ENCODE assay signal across 11 cellular contexts in the genomic region with DNA sequence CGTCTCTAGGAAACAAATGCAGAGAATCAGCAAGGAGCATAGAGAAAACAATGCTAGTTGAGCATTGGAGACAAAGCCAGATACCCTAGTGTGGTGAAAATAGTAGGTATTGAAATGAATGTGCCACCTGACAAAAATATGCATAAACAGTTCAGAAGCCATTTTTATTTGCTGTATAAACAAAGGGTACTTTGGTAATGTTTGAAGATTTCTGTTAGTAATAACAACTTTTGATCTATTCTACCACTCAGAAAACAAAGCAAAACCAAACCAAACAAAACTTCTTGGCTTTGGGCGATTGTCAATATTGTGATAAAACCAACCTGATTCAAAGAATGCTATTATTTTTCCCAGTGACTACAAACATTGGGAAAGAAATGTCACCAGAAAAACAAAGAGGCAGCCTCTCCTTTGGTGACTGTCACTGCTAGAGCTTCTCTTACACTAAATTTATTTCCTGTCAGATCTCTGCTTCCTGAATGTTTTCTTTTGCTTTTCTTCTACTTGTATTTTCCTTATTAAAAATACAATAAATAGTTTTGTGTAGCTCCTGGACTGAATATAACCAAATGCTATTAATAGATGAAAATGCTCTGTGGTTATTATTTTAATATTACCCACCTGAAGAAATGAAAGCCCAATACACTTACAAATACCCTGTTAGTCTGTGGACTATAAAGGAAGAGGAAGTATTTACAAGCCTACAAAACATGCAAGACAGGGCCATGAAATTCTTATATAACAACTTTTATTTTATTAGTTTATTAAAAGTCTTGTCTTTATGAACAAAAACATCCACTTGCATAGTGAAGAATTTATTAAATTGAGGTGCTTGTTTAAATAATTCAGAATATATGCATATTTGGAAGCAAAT. TPM values are rescaled to one million over a fixed set of nuclear protein-coding genes. Genes with fewer than 3 reads are reported as not detected.
DNase-seq lines count a peak whose midpoint lies in the region; ATAC-seq and TF ChIP-seq lines count a peak whose summit lies in the region.
"Had no signal": no experiment of that assay in that cellular context is flagged by ENCODE, and none has a peak within 500 bp of the region (broad histone marks: within the 10 kb centered on the region; RNA-seq: fewer than 3 reads in every experiment).

No MANE protein-coding gene starts in this region.

- no peak for TF ChIP-seq CTCF in VCaP (conservative IDR thresholded peaks at IDR 0.05)
- no peak for TF ChIP-seq CTCF in smooth muscle cell (IDR thresholded peaks at IDR 0.05; ENCODE audit: borderline replicate concordance, insufficient read depth, poor library complexity, severe bottlenecking)

- H3K36me3 ChIP-seq in naive thymus-derived CD4-positive, alpha-beta T cell (ENCODE audit: control insufficient read depth in 2 of 3, insufficient read depth in 3 of 3, low read length in 3 of 3), result no peaks in the 10 kb centered on the region
- H3K36me3 ChIP-seq in smooth muscle cell (ENCODE audit: low read depth), result no peaks in the 10 kb centered on the region
- H3K36me3 ChIP-seq: brain microvascular endothelial cell had no signal

- peak; percentile 47 for ATAC-seq in naive thymus-derived CD4-positive, alpha-beta T cell
- ATAC-seq in GM19397 (IDR thresholded peaks at IDR 0.05; ENCODE audit: unreplicated experiment), result no peak

- peak overlapping the region; percentile 29 to 83 (median 74) for H3K4me3 Mint-ChIP-seq in naive thymus-derived CD4-positive, alpha-beta T cell

- H3K9me3 Mint-ChIP-seq in naive thymus-derived CD4-positive, alpha-beta T cell, result peaks cover 0 to 16% (median 0%) of the 10 kb centered on the region in 11 donors

- H3K27me3 Mint-ChIP-seq in naive thymus-derived CD4-positive, alpha-beta T cell, result no peaks in the 10 kb centered on the region

- no peaks in the 10 kb centered on the region for H3K27me3 ChIP-seq in naive thymus-derived CD4-positive, alpha-beta T cell (ENCODE audit: control insufficient read depth in 2 of 2, insufficient read depth in 2 of 2, low read length in 2 of 2)
- no peaks in the 10 kb centered on the region for H3K27me3 ChIP-seq in smooth muscle cell (ENCODE audit: low read depth)
- H3K27me3 ChIP-seq: brain microvascular endothelial cell had no signal

- CTCF ChIA-PET in naive thymus-derived CD4-positive, alpha-beta T cell (lab: Charles Lee), result interaction anchor here (0.5 to 2.7 kb wide), 6 partner anchors 8 to 112 kb away, joined by 3 to 9 read pairs (median 3); no protein-coding TSS in a partner anchor

- POLR2A ChIA-PET in naive thymus-derived CD4-positive, alpha-beta T cell (lab: Charles Lee), result interaction anchor here (0.9 to 5.7 kb wide), 9 partner anchors 8 to 147 kb away, joined by 3 to 36 read pairs (median 9); a partner anchor contains a TSS

- no peak overlapping the region for H2AFZ ChIP-seq in smooth muscle cell (ENCODE audit: low read depth)

- in situ Hi-C loops in KBM-7 (cut with MboI; ENCODE audit: low pct_unique_long_range_greater_than_20kb, low sequenced_read_pairs), result no loop called here

- 81% methylated on average over 2 of the region's 2 CpGs for WGBS in smooth muscle cell (ENCODE audit: low lambda C conversion rate)

- no peak overlapping the region for H3K4me2 ChIP-seq in smooth muscle cell

- peaks cover 7 to 19% (median 8%) of the 10 kb centered on the region in 5 donors for H3K36me3 Mint-ChIP-seq in naive thymus-derived CD4-positive, alpha-beta T cell

- H3F3A ChIP-seq in smooth muscle cell (ENCODE audit: low read depth), result no peaks in the 10 kb centered on the region

- intact Hi-C loops in naive thymus-derived CD4-positive, alpha-beta T cell (cut with micrococcal nuclease), result loop anchor here in 1 of 2 donors (1.0 kb wide), 2 partner anchors 10 to 11 kb away; no protein-coding TSS in a partner anchor

- no peak overlapping the region for H3K9ac ChIP-seq in smooth muscle cell (ENCODE audit: low read depth)

- peaks cover 22 to 48% of the 10 kb centered on the region in 2 donors for H3K4me1 ChIP-seq in naive thymus-derived CD4-positive, alpha-beta T cell (ENCODE audit: control insufficient read depth in 2 of 2, insufficient read depth in 2 of 2, low read length in 2 of 2)
- no peaks in the 10 kb centered on the region for H3K4me1 ChIP-seq in smooth muscle cell (ENCODE audit: low read depth)

- H4K20me1 ChIP-seq in smooth muscle cell (ENCODE audit: low read depth), result no peaks in the 10 kb centered on the region

- H3K9me3 ChIP-seq in naive thymus-derived CD4-positive, alpha-beta T cell (ENCODE audit: control insufficient read depth in 2 of 3, low read length in 3 of 3), result no peaks in the 10 kb centered on the region
- no peaks in the 10 kb centered on the region for H3K9me3 ChIP-seq in smooth muscle cell (replicated peaks; ENCODE audit: low read depth)

- no peaks in the 10 kb centered on the region for H3K79me2 ChIP-seq in smooth muscle cell (ENCODE audit: low read depth)

- peak overlapping the region; percentile 55 to 91 (median 82) for H3K27ac Mint-ChIP-seq in naive thymus-derived CD4-positive, alpha-beta T cell

- H3K27ac ChIP-seq in VCaP (peak overlapping the region; percentile 67), smooth muscle cell (ENCODE audit: low read depth) (no peak overlapping the region)
- H3K27ac ChIP-seq in naive thymus-derived CD4-positive, alpha-beta T cell (ENCODE audit: low read depth, low read length), result peak overlapping the region; percentile 65
- H3K27ac ChIP-seq: brain microvascular endothelial cell had no signal

- peaks cover 49 to 96% (median 90%) of the 10 kb centered on the region in 7 donors for H3K4me1 Mint-ChIP-seq in naive thymus-derived CD4-positive, alpha-beta T cell

- DNase-seq in DMS53 (lab: John Stamatoyannopoulos, UW) (peak; percentile 78), KBM-7 (peak; percentile 9), NCI-H526 treated with DMSO at 0.1 percent for 48 hours (lab: John Stamatoyannopoulos, UW) (no peak), smooth muscle cell (lab: John Stamatoyannopoulos, UW; ENCODE audit: unreplicated experiment) (no peak)
- peak in 1 of 9 donors; percentile 26 for DNase-seq in naive thymus-derived CD4-positive, alpha-beta T cell
- DNase-seq in activated effector memory CD4-positive, alpha-beta T cell treated with Interleukin-2 at 50 U/mL for 16 hours, result no peak
- DNase-seq: brain microvascular endothelial cell, NCI-H1694 treated with DMSO at 0.1 percent for 48 hours had no signal

- no peak overlapping the region for H3K4me3 ChIP-seq in naive thymus-derived CD4-positive, alpha-beta T cell (ENCODE audit: low read length)
- H3K4me3 ChIP-seq in smooth muscle cell, result no peak overlapping the region

RNA-seq across cellular contexts. Expression of a gene that starts 5.7 kb away (rescaled TPM):
- total RNA-seq in naive thymus-derived CD4-positive, alpha-beta T cell, result not detected
- not detected for polyA plus RNA-seq in naive thymus-derived CD4-positive, alpha-beta T cell
- total RNA-seq in smooth muscle cell, result not detected in 2 replicates
- 0.43 TPM in 1 of 2 replicates, not detected in the other for polyA plus RNA-seq in smooth muscle cell
- polyA plus RNA-seq: esophagus had no signal

Comparison
In these comparisons a context has a peak if more than half of its experiments do, and no peak if none do; other contexts are left out.
1. DNase-seq: peak in DMS53 (single experiment) and KBM-7 (single experiment); none in NCI-H526 treated with DMSO at 0.1 percent for 48 hours (single experiment), smooth muscle cell (single experiment) and activated effector memory CD4-positive, alpha-beta T cell treated with Interleukin-2 at 50 U/mL for 16 hours (single experiment).